In the genomic region with DNA sequence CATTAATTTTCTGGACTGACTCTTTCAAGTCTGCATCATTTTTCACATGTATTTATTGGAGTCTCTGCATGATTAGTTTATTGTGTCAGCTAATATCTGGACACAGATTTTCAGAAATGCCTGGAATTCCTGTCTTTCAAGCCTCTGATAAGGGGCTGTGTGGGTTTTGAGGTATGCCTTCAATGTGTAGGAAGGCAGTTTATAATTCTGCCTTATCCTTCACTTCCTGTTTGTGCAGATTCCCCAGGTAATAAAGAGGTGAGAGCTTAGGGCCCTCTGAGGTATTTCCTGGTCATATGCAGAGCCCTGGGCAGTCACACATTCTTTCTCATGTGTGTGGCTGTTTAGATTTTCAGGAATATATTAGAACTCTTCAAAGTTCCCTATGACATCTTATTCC, we compare ENCODE assay signal across 22 cellular contexts.
A peak's percentile ranks its signal among the peaks of the same experiment; 100 is the strongest.
DNase-seq lines count a peak whose midpoint lies in the region; ATAC-seq and TF ChIP-seq lines count a peak whose summit lies in the region.
"Had no signal": no experiment of that assay in that cellular context is flagged by ENCODE, and none has a peak within 500 bp of the region (broad histone marks: within the 10 kb centered on the region; RNA-seq: fewer than 3 reads in every experiment).

No MANE protein-coding gene starts in this region.

- H4K91ac ChIP-seq in trophoblast cell (ENCODE audit: low read depth, low read length): no peak overlapping the region

- no peak overlapping the region for H3K4me2 ChIP-seq in trophoblast cell (ENCODE audit: low read length)
- H3K4me2 ChIP-seq: BLaER1, GM23338, KMS-11, PC-9 had no signal

- no peak for TF ChIP-seq CTCF in brain microvascular endothelial cell (IDR thresholded peaks at IDR 0.05; ENCODE audit: low read depth, low read length, missing control alignments)

- H3K27me3 ChIP-seq in brain microvascular endothelial cell (replicated peaks): no peaks in the 10 kb centered on the region
- no peaks in the 10 kb centered on the region for H3K27me3 ChIP-seq in trophoblast cell (ENCODE audit: insufficient read depth, low read length)
- H3K27me3 ChIP-seq: BLaER1 had no signal

- H2AK5ac ChIP-seq in trophoblast cell (ENCODE audit: low read length): no peak overlapping the region

- H2BK5ac ChIP-seq in trophoblast cell (ENCODE audit: low read depth, low read length, poor library complexity): no peak overlapping the region

- H3K4me3 ChIP-seq in brain microvascular endothelial cell (ENCODE audit: low read depth, low read length) (no peak overlapping the region), trophoblast cell (ENCODE audit: low read depth, low read length) (no peak overlapping the region)
- H3K4me3 ChIP-seq: BLaER1, GM23338, HAP-1, PC-9 had no signal

- H3K9ac ChIP-seq in trophoblast cell (ENCODE audit: low read length): no peak overlapping the region
- H3K9ac ChIP-seq: BLaER1, KMS-11 had no signal

- no peaks in the 10 kb centered on the region for H3K9me3 ChIP-seq in trophoblast cell (ENCODE audit: insufficient read depth, low read depth, low read length)
- H3K9me3 ChIP-seq: HAP-1 had no signal

- DNase-seq in NCI-H226 (peak; percentile 4), brain microvascular endothelial cell (peak; percentile 6), iris pigment epithelial cell (ENCODE audit: low read depth) (peak; percentile 19), trophoblast cell (peak; percentile 51 to 67), SHP77 (lab: John Stamatoyannopoulos, UW) (no peak), DMS 273 treated with DMSO at 0.1 percent for 48 hours (lab: John Stamatoyannopoulos, UW) (no peak), KBM-7 (no peak)
- DNase-seq: ACHN; CD4-positive, alpha-beta T cell; DMS153; NCI-H1092 treated with DMSO at 0.1 percent for 48 hours; NCI-H1436 treated with DMSO at 0.1 percent for 48 hours; NCI-H1930; NCI-H510A; RPMI8226; SHP77 treated with DMSO at 0.1 percent for 48 hours had no signal

- H2AFZ ChIP-seq in trophoblast cell (ENCODE audit: insufficient read depth, low read length, poor library complexity): no peak overlapping the region
- H2AFZ ChIP-seq: GM23338, PC-9 had no signal

- in situ Hi-C loops in brain microvascular endothelial cell (cut with HindIII; ENCODE audit: low pct_ligation_motif_present, low sequenced_read_pairs): no loop called here
- in situ Hi-C loops in KBM-7 (cut with MboI; ENCODE audit: low pct_unique_long_range_greater_than_20kb, low sequenced_read_pairs): no loop called here

- H4K12ac ChIP-seq in trophoblast cell (ENCODE audit: low read depth, low read length): no peak overlapping the region

- no peak overlapping the region for H2BK120ac ChIP-seq in trophoblast cell (ENCODE audit: insufficient read depth, low read length, poor library complexity)

- no peak overlapping the region for H3K4ac ChIP-seq in trophoblast cell (ENCODE audit: low read depth, low read length)

- no peaks in the 10 kb centered on the region for H3K79me2 ChIP-seq in trophoblast cell (ENCODE audit: control insufficient read depth, insufficient read depth, low read length, poor library complexity)

- no peak overlapping the region for H3K18ac ChIP-seq in trophoblast cell (ENCODE audit: low read length)

- H2BK12ac ChIP-seq in trophoblast cell (ENCODE audit: low read length): no peak overlapping the region

- H3K27ac ChIP-seq in brain microvascular endothelial cell: no peak overlapping the region
- no peak overlapping the region for H3K27ac ChIP-seq in trophoblast cell (ENCODE audit: low read depth, low read length)
- H3K27ac ChIP-seq: BLaER1, KMS-11, PC-9 had no signal

- peaks cover 4% of the 10 kb centered on the region for H3K79me1 ChIP-seq in trophoblast cell (ENCODE audit: low read length)

- H4K8ac ChIP-seq in trophoblast cell (ENCODE audit: low read depth, low read length): no peak overlapping the region

- H3K36me3 ChIP-seq in brain microvascular endothelial cell (replicated peaks) (no peaks in the 10 kb centered on the region), trophoblast cell (ENCODE audit: control insufficient read depth in 1 of 2, insufficient read depth in 2 of 2, low read length in 2 of 2) (no peaks in the 10 kb centered on the region)
- H3K36me3 ChIP-seq: BLaER1, HAP-1 had no signal

- H3K14ac ChIP-seq in trophoblast cell (ENCODE audit: low read length): no peak overlapping the region

- no peak overlapping the region for H3K23ac ChIP-seq in trophoblast cell (ENCODE audit: low read length)

- H3K4me1 ChIP-seq in trophoblast cell (ENCODE audit: control insufficient read depth in 1 of 2, insufficient read depth in 2 of 2, low read length in 2 of 2): peaks cover 0 to 4% of the 10 kb centered on the region in 2 experiments
- H3K4me1 ChIP-seq: BLaER1, HAP-1 had no signal

- no peak for ATAC-seq in HG03280 (IDR thresholded peaks at IDR 0.05; ENCODE audit: unreplicated experiment)
- ATAC-seq: GM23338 had no signal

Comparison
In these comparisons a context has a peak if more than half of its experiments do, and no peak if none do; other contexts are left out.
1. DNase-seq: peak in NCI-H226 (single experiment), brain microvascular endothelial cell (single experiment), iris pigment epithelial cell (single experiment) and trophoblast cell (2 of 2); none in SHP77 (0 of 2), DMS 273 treated with DMSO at 0.1 percent for 48 hours (single experiment) and KBM-7 (single experiment).